1 cellular context compared by ENCODE assay signal in the genomic region with DNA sequence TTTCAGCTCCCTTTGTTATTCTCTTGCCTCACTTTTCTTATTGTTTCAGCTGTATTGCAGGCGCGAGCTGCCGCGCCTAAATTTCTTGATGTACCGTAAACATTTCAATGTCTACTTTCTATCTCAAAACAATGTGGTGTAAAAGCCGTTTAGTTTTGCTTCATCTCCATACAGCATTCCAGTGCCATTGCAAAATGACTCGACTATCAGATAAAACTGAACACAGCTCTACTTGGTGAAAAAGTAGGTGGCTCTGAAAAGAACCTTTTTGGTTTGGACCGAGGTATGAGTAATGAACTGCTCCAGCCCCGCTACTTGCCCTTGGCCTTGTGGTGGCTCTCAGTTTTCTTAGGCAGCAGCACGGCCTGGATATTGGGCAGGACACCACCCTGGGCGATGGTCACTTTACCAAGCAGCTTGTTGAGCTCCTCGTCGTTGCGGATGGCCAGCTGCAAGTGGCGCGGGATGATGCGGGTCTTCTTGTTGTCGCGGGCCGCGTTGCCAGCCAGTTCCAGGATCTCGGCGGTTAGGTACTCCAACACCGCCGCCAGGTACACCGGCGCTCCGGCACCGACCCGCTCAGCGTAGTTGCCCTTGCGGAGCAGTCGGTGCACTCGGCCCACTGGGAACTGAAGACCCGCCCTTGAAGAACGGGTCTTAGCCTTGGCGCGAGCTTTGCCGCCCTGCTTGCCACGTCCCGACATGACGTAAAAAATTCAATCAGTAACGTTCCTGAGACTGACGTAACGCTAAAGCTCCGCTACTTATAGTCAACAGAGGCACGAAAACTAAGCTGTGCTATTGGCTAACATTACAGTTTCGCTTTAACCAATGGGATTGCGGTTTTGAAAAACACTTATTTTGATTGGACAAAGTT.
TF ChIP-seq lines count a peak whose summit lies in the region.

No MANE protein-coding gene starts in this region.

TF ChIP-seq in GM12878, 131 proteins besides CTCF, POLR2A, EP300 and RAD21 (continued from another document and continues in another):
- TF ChIP-seq MEF2A (IDR thresholded peaks at IDR 0.05; ENCODE audit: insufficient read depth, low read depth, low read length) (no peak), RB1 (IDR thresholded peaks at IDR 0.05; ENCODE audit: borderline replicate concordance) (peak; percentile 71; the same call in 1 of the 2 replicates), EGR1 (IDR thresholded peaks at IDR 0.05; ENCODE audit: borderline replicate concordance in 1 of 2, low read depth in 2 of 2, low read length in 2 of 2) (no peak), BMI1 (IDR thresholded peaks at IDR 0.05; ENCODE audit: borderline replicate concordance) (0 out of 2 replicates have a peak, but pooled peaks have one; percentile 1), CBX3 (IDR thresholded peaks at IDR 0.05; ENCODE audit: borderline replicate concordance, low read depth) (no peak), MXI1 (IDR thresholded peaks at IDR 0.05; ENCODE audit: low read depth, low read length) (0 out of 2 replicates have a peak, but pooled peaks have one; percentile 1), NR2C1 (IDR thresholded peaks at IDR 0.05) (no peak), TAF1 (IDR thresholded peaks at IDR 0.05; ENCODE audit: borderline replicate concordance, low read depth, low read length) (no peak), CBFB (IDR thresholded peaks at IDR 0.05; ENCODE audit: low read depth) (0 out of 2 replicates have a peak, but pooled peaks have one; percentile 47), ZNF217 (IDR thresholded peaks at IDR 0.05) (no peak), RUNX3 (IDR thresholded peaks at IDR 0.05; ENCODE audit: low read length) (peak; percentile 73), HDAC6 (IDR thresholded peaks at IDR 0.05; ENCODE audit: unreplicated experiment) (no peak), TCF12 (IDR thresholded peaks at IDR 0.05; ENCODE audit: low read depth, low read length) (peak; percentile 9; the same call in 1 of the 2 replicates), EED (IDR thresholded peaks at IDR 0.05; ENCODE audit: low read depth) (no peak), BCL11A (IDR thresholded peaks at IDR 0.05; ENCODE audit: low read depth, low read length) (no peak), EZH2 (IDR thresholded peaks at IDR 0.05; ENCODE audit: borderline replicate concordance, control insufficient read depth, low read depth, low read length) (no peak), ZNF274 (IDR thresholded peaks at IDR 0.05; ENCODE audit: insufficient read depth, insufficient read length) (no peak), IKZF2 (IDR thresholded peaks at IDR 0.05) (no peak), KDM1A (IDR thresholded peaks at IDR 0.05; ENCODE audit: borderline replicate concordance) (no peak), HCFC1 (IDR thresholded peaks at IDR 0.05; ENCODE audit: low read length) (no peak), ESRRA (IDR thresholded peaks at IDR 0.05; ENCODE audit: low read length) (no peak), SUPT20H (IDR thresholded peaks at IDR 0.05; ENCODE audit: borderline replicate concordance, control insufficient read depth, low read depth, low read length) (no peak), CHD2 (IDR thresholded peaks at IDR 0.05; ENCODE audit: borderline replicate concordance, low read depth, low read length) (peak; percentile 74; the same call in 1 of the 2 replicates), WRNIP1 (IDR thresholded peaks at IDR 0.05; ENCODE audit: borderline replicate concordance, low read depth, low read length) (no peak), IKZF1 (conservative IDR thresholded peaks at IDR 0.05) (no peak; the same call in 1 of the 2 replicates), PAX8 (IDR thresholded peaks at IDR 0.05) (0 out of 2 replicates have a peak, but pooled peaks have one; percentile 5), SMARCA5 (IDR thresholded peaks at IDR 0.05) (no peak), MYC (IDR thresholded peaks at IDR 0.05; ENCODE audit: insufficient read depth, insufficient read length, insufficient replicate concordance, low read length, severe bottlenecking) (peak; percentile 12), BACH1 (IDR thresholded peaks at IDR 0.05; ENCODE audit: borderline replicate concordance) (peak; percentile 64), ASH2L (IDR thresholded peaks at IDR 0.05; ENCODE audit: borderline replicate concordance, low read depth) (no peak), TCF7 (IDR thresholded peaks at IDR 0.05; ENCODE audit: borderline replicate concordance) (0 out of 2 replicates have a peak, but pooled peaks have one; percentile 44), ZBED1 (IDR thresholded peaks at IDR 0.05; ENCODE audit: borderline replicate concordance) (peak; percentile 99), KLF5 (IDR thresholded peaks at IDR 0.05; ENCODE audit: partially characterized antibody) (no peak), YY1 (IDR thresholded peaks at IDR 0.05; ENCODE audit: low read depth, low read length) (no peak), SMAD5 (IDR thresholded peaks at IDR 0.05; ENCODE audit: low read depth) (no peak), BRCA1 (IDR thresholded peaks at IDR 0.05; ENCODE audit: low read depth, low read length) (no peak), POLR2AphosphoS5 (IDR thresholded peaks at IDR 0.05; ENCODE audit: low read length) (no peak; the same call in 1 of the 2 replicates), RAD51 (IDR thresholded peaks at IDR 0.05) (no peak)
- TF ChIP-seq, protein P1, sequence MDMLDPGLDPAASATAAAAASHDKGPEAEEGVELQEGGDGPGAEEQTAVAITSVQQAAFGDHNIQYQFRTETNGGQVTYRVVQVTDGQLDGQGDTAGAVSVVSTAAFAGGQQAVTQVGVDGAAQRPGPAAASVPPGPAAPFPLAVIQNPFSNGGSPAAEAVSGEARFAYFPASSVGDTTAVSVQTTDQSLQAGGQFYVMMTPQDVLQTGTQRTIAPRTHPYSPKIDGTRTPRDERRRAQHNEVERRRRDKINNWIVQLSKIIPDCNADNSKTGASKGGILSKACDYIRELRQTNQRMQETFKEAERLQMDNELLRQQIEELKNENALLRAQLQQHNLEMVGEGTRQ (IDR thresholded peaks at IDR 0.05; ENCODE audit: borderline replicate concordance, low read depth, low read length) = no peak
- TF ChIP-seq, protein P2, sequence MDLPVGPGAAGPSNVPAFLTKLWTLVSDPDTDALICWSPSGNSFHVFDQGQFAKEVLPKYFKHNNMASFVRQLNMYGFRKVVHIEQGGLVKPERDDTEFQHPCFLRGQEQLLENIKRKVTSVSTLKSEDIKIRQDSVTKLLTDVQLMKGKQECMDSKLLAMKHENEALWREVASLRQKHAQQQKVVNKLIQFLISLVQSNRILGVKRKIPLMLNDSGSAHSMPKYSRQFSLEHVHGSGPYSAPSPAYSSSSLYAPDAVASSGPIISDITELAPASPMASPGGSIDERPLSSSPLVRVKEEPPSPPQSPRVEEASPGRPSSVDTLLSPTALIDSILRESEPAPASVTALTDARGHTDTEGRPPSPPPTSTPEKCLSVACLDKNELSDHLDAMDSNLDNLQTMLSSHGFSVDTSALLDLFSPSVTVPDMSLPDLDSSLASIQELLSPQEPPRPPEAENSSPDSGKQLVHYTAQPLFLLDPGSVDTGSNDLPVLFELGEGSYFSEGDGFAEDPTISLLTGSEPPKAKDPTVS (IDR thresholded peaks at IDR 0.05; ENCODE audit: low read depth, low read length) = no peak
- TF ChIP-seq, protein P3, sequence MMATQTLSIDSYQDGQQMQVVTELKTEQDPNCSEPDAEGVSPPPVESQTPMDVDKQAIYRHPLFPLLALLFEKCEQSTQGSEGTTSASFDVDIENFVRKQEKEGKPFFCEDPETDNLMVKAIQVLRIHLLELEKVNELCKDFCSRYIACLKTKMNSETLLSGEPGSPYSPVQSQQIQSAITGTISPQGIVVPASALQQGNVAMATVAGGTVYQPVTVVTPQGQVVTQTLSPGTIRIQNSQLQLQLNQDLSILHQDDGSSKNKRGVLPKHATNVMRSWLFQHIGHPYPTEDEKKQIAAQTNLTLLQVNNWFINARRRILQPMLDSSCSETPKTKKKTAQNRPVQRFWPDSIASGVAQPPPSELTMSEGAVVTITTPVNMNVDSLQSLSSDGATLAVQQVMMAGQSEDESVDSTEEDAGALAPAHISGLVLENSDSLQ (IDR thresholded peaks at IDR 0.05) = peak; percentile 77
- TF ChIP-seq, protein P4, sequence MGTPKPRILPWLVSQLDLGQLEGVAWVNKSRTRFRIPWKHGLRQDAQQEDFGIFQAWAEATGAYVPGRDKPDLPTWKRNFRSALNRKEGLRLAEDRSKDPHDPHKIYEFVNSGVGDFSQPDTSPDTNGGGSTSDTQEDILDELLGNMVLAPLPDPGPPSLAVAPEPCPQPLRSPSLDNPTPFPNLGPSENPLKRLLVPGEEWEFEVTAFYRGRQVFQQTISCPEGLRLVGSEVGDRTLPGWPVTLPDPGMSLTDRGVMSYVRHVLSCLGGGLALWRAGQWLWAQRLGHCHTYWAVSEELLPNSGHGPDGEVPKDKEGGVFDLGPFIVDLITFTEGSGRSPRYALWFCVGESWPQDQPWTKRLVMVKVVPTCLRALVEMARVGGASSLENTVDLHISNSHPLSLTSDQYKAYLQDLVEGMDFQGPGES (IDR thresholded peaks at IDR 0.05) = peak; percentile 69; the same call in 1 of the 2 replicates
- TF ChIP-seq, protein P5, sequence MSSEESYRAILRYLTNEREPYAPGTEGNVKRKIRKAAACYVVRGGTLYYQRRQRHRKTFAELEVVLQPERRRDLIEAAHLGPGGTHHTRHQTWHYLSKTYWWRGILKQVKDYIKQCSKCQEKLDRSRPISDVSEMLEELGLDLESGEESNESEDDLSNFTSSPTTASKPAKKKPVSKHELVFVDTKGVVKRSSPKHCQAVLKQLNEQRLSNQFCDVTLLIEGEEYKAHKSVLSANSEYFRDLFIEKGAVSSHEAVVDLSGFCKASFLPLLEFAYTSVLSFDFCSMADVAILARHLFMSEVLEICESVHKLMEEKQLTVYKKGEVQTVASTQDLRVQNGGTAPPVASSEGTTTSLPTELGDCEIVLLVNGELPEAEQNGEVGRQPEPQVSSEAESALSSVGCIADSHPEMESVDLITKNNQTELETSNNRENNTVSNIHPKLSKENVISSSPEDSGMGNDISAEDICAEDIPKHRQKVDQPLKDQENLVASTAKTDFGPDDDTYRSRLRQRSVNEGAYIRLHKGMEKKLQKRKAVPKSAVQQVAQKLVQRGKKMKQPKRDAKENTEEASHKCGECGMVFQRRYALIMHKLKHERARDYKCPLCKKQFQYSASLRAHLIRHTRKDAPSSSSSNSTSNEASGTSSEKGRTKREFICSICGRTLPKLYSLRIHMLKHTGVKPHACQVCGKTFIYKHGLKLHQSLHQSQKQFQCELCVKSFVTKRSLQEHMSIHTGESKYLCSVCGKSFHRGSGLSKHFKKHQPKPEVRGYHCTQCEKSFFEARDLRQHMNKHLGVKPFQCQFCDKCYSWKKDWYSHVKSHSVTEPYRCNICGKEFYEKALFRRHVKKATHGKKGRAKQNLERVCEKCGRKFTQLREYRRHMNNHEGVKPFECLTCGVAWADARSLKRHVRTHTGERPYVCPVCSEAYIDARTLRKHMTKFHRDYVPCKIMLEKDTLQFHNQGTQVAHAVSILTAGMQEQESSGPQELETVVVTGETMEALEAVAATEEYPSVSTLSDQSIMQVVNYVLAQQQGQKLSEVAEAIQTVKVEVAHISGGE (CRISPR knock-in tag; IDR thresholded peaks at IDR 0.05) = no peak
- TF ChIP-seq, protein P6, sequence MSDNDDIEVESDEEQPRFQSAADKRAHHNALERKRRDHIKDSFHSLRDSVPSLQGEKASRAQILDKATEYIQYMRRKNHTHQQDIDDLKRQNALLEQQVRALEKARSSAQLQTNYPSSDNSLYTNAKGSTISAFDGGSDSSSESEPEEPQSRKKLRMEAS (IDR thresholded peaks at IDR 0.05; ENCODE audit: low read depth, low read length) = no peak; the same call in 1 of the 2 replicates
- TF ChIP-seq, protein P7, sequence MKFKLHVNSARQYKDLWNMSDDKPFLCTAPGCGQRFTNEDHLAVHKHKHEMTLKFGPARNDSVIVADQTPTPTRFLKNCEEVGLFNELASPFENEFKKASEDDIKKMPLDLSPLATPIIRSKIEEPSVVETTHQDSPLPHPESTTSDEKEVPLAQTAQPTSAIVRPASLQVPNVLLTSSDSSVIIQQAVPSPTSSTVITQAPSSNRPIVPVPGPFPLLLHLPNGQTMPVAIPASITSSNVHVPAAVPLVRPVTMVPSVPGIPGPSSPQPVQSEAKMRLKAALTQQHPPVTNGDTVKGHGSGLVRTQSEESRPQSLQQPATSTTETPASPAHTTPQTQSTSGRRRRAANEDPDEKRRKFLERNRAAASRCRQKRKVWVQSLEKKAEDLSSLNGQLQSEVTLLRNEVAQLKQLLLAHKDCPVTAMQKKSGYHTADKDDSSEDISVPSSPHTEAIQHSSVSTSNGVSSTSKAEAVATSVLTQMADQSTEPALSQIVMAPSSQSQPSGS (IDR thresholded peaks at IDR 0.05; ENCODE audit: low read length) = peak; percentile 75
- TF ChIP-seq, protein P8, sequence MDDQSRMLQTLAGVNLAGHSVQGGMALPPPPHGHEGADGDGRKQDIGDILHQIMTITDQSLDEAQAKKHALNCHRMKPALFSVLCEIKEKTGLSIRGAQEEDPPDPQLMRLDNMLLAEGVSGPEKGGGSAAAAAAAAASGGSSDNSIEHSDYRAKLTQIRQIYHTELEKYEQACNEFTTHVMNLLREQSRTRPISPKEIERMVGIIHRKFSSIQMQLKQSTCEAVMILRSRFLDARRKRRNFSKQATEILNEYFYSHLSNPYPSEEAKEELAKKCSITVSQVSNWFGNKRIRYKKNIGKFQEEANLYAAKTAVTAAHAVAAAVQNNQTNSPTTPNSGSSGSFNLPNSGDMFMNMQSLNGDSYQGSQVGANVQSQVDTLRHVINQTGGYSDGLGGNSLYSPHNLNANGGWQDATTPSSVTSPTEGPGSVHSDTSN (IDR thresholded peaks at IDR 0.05; ENCODE audit: insufficient replicate concordance, low read depth, low read length) = no peak
- TF ChIP-seq, protein P9, sequence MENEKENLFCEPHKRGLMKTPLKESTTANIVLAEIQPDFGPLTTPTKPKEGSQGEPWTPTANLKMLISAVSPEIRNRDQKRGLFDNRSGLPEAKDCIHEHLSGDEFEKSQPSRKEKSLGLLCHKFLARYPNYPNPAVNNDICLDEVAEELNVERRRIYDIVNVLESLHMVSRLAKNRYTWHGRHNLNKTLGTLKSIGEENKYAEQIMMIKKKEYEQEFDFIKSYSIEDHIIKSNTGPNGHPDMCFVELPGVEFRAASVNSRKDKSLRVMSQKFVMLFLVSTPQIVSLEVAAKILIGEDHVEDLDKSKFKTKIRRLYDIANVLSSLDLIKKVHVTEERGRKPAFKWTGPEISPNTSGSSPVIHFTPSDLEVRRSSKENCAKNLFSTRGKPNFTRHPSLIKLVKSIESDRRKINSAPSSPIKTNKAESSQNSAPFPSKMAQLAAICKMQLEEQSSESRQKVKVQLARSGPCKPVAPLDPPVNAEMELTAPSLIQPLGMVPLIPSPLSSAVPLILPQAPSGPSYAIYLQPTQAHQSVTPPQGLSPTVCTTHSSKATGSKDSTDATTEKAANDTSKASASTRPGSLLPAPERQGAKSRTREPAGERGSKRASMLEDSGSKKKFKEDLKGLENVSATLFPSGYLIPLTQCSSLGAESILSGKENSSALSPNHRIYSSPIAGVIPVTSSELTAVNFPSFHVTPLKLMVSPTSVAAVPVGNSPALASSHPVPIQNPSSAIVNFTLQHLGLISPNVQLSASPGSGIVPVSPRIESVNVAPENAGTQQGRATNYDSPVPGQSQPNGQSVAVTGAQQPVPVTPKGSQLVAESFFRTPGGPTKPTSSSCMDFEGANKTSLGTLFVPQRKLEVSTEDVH (IDR thresholded peaks at IDR 0.05; ENCODE audit: low read depth, partially characterized antibody) = no peak
- TF ChIP-seq, protein P10, sequence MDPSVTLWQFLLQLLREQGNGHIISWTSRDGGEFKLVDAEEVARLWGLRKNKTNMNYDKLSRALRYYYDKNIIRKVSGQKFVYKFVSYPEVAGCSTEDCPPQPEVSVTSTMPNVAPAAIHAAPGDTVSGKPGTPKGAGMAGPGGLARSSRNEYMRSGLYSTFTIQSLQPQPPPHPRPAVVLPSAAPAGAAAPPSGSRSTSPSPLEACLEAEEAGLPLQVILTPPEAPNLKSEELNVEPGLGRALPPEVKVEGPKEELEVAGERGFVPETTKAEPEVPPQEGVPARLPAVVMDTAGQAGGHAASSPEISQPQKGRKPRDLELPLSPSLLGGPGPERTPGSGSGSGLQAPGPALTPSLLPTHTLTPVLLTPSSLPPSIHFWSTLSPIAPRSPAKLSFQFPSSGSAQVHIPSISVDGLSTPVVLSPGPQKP (IDR thresholded peaks at IDR 0.05; ENCODE audit: low read depth, low read length) = no peak
